Comparison of ENCODE assay signal across 14 cellular contexts in the genomic region with DNA sequence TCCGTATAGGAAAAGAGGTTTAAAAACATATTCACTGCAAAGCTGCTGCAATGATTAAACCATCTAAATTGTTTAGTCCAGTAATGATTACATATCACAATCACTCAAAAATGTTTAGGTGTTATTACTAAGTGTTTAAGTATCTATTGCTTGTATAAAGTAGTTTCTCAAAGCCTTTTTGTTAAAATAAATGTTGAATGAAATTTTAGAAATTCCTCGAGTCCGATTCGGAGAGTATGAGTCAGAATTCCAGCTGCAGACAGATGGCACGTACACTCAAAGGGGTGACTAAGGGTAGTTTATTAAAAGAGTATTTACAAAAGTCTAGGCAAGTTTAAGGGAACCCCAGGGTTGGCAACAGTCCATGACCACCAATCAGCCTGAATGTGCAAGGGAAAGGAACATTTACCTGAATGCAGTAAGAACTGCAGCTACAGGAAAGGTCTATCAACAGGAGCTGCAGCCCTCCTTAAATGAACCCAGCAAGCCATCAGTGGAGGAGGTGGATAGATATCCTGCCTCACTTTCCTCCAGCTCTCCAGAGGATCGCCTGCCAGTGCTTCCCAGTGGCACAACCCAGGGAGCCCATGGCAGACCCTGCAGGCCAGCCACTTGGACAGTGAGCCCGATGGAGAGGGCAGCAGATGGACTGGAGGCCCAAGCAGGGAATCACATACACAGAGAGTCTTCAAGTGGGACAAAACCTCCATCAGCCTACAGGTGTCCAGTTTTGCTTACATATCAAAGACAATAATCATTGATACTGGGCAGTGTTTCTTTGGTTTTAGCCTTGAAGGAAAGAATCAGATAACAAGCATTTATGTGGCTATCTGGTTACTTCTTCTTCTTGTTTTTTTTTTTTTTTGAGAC.
DNase-seq lines count a peak whose midpoint lies in the region; ATAC-seq and TF ChIP-seq lines count a peak whose summit lies in the region.
"Had no signal": no experiment of that assay in that cellular context is flagged by ENCODE, and none has a peak within 500 bp of the region (broad histone marks: within the 10 kb centered on the region; RNA-seq: fewer than 3 reads in every experiment).

No MANE protein-coding gene starts in this region.

- H3K4me3 Mint-ChIP-seq in chondrocyte (ENCODE audit: unreplicated experiment) (no peak overlapping the region), mesothelial cell of epicardium (no peak overlapping the region)
- no peak overlapping the region for H3K4me3 Mint-ChIP-seq in CD4-positive, alpha-beta T cell
- H3K4me3 Mint-ChIP-seq: activated CD8-positive, alpha-beta T cell treated with anti-CD3 and anti-CD28 coated beads for 36 hours; CD4-positive, CD25-positive, alpha-beta regulatory T cell had no signal

- H3K27me3 Mint-ChIP-seq in chondrocyte (ENCODE audit: low read depth) = no peaks in the 10 kb centered on the region
- H3K27me3 Mint-ChIP-seq in mesothelial cell of epicardium (ENCODE audit: low read depth) = no peaks in the 10 kb centered on the region
- peaks cover under 1% of the 10 kb centered on the region for H3K27me3 Mint-ChIP-seq in CD4-positive, alpha-beta T cell

- WGBS in suprapubic skin = 30% methylated on average over 7 of the region's 7 CpGs

- TF ChIP-seq CTCF in chondrocyte (IDR thresholded peaks at IDR 0.05) (no peak), mesothelial cell of epicardium (IDR thresholded peaks at IDR 0.05; ENCODE audit: unreplicated experiment) (no peak), suprapubic skin (IDR thresholded peaks at IDR 0.05) (no peak)
- no peak for TF ChIP-seq CTCF in CD4-positive, alpha-beta T cell (IDR thresholded peaks at IDR 0.05)

- no peak for TF ChIP-seq POLR2A in suprapubic skin (IDR thresholded peaks at IDR 0.05)

- H3K4me1 Mint-ChIP-seq in chondrocyte (ENCODE audit: low read depth) (peaks cover 44% of the 10 kb centered on the region), mesothelial cell of epicardium (peaks cover 24% of the 10 kb centered on the region)
- H3K4me1 Mint-ChIP-seq in CD4-positive, alpha-beta T cell (ENCODE audit: low read depth) = no peaks in the 10 kb centered on the region
- H3K4me1 Mint-ChIP-seq: CD4-positive, CD25-positive, alpha-beta regulatory T cell had no signal

- intact Hi-C loops in CD4-positive, alpha-beta T cell (cut with DNase I, micrococcal nuclease) = no loop called here

- H3K27ac Mint-ChIP-seq in chondrocyte (ENCODE audit: unreplicated experiment) (peak overlapping the region; percentile 29), mesothelial cell of epicardium (peak overlapping the region; percentile 20)
- H3K27ac Mint-ChIP-seq in CD4-positive, alpha-beta T cell = no peak overlapping the region
- H3K27ac Mint-ChIP-seq: activated CD8-positive, alpha-beta T cell treated with anti-CD3 and anti-CD28 coated beads for 36 hours; CD4-positive, CD25-positive, alpha-beta regulatory T cell had no signal

- H3K9me3 Mint-ChIP-seq in chondrocyte (ENCODE audit: low read depth) (no peaks in the 10 kb centered on the region), mesothelial cell of epicardium (no peaks in the 10 kb centered on the region)
- no peaks in the 10 kb centered on the region for H3K9me3 Mint-ChIP-seq in CD4-positive, alpha-beta T cell
- H3K9me3 Mint-ChIP-seq: activated CD8-positive, alpha-beta T cell treated with anti-CD3 and anti-CD28 coated beads for 36 hours had no signal

- DNase-seq in AG08396 (ENCODE audit: low spot score) (peak; percentile 73), MV-4-11 (lab: John Stamatoyannopoulos, UW) (peak; percentile 48), chondrocyte (ENCODE audit: low spot score) (no peak), mesothelial cell of epicardium (ENCODE audit: low spot score in 2 of 2, unreplicated experiment in 2 of 2) (no peak), suprapubic skin (ENCODE audit: low spot score in 2 of 2) (no peak), KG1 (lab: John Stamatoyannopoulos, UW) (no peak)
- no peak for DNase-seq in CD4-positive, alpha-beta T cell
- no peak for DNase-seq in activated T-cell treated with anti-CD3 and anti-CD28 coated beads, Interleukin-2, amount 50 U/mL, for 48 hours
- DNase-seq: activated CD8-positive, alpha-beta T cell treated with anti-CD3 and anti-CD28 coated beads for 36 hours; body of pancreas; CD4-positive, CD25-positive, alpha-beta regulatory T cell; OCI-M1; stimulated activated CD8-positive, alpha-beta memory T cell treated with anti-CD3 and anti-CD28 coated beads, Interleukin-4, amount 100 ng/mL, for 48 hours had no signal

- CTCF ChIA-PET in CD4-positive, alpha-beta T cell (lab: Charles Lee) = no interaction called here

- H3K36me3 Mint-ChIP-seq in chondrocyte (ENCODE audit: low read depth) (no peaks in the 10 kb centered on the region), mesothelial cell of epicardium (peaks cover 5% of the 10 kb centered on the region)
- no peaks in the 10 kb centered on the region for H3K36me3 Mint-ChIP-seq in CD4-positive, alpha-beta T cell (ENCODE audit: low read depth)
- H3K36me3 Mint-ChIP-seq: CD4-positive, CD25-positive, alpha-beta regulatory T cell had no signal

- POLR2A ChIA-PET in CD4-positive, alpha-beta T cell (lab: Charles Lee) = no interaction called here

- no peak for ATAC-seq in CD4-positive, alpha-beta T cell (ENCODE audit: poor library complexity)
- ATAC-seq: activated CD8-positive, alpha-beta T cell treated with anti-CD3 and anti-CD28 coated beads for 36 hours; body of pancreas had no signal

- H3K4me3 ChIP-seq in suprapubic skin = no peak overlapping the region
- H3K4me3 ChIP-seq: body of pancreas had no signal

- H3K27ac ChIP-seq in CD4-positive, alpha-beta T cell (ENCODE audit: low read depth, low read length) = no peak overlapping the region
- H3K27ac ChIP-seq in suprapubic skin = no peak overlapping the region
- H3K27ac ChIP-seq: body of pancreas, KMS-11 had no signal

- peaks cover 13% of the 10 kb centered on the region for H3K4me1 ChIP-seq in suprapubic skin
- H3K4me1 ChIP-seq: body of pancreas had no signal

- no peaks in the 10 kb centered on the region for H3K36me3 ChIP-seq in suprapubic skin

- H3K27me3 ChIP-seq in CD4-positive, alpha-beta T cell (ENCODE audit: control insufficient read depth, insufficient read depth, low read length) = no peaks in the 10 kb centered on the region
- no peaks in the 10 kb centered on the region for H3K27me3 ChIP-seq in suprapubic skin
- H3K27me3 ChIP-seq: body of pancreas had no signal

- H3K9me3 ChIP-seq in CD4-positive, alpha-beta T cell (ENCODE audit: control insufficient read depth, low read length) = no peaks in the 10 kb centered on the region
- no peaks in the 10 kb centered on the region for H3K9me3 ChIP-seq in suprapubic skin
- H3K9me3 ChIP-seq: body of pancreas had no signal

- TF ChIP-seq EP300 in suprapubic skin (IDR thresholded peaks at IDR 0.05) = no peak

Comparison
In these comparisons a context has a peak if more than half of its experiments do, and no peak if none do; other contexts are left out.
1. DNase-seq: peak in AG08396 (single experiment) and MV-4-11 (single experiment); none in chondrocyte (single experiment), mesothelial cell of epicardium (0 of 2), CD4-positive, alpha-beta T cell (0 of 10), suprapubic skin (0 of 2), activated T-cell treated with anti-CD3 and anti-CD28 coated beads, Interleukin-2, amount 50 U/mL, for 48 hours (0 of 2) and KG1 (single experiment).